ENCODE assay signal across 17 cellular contexts in the genomic region with DNA sequence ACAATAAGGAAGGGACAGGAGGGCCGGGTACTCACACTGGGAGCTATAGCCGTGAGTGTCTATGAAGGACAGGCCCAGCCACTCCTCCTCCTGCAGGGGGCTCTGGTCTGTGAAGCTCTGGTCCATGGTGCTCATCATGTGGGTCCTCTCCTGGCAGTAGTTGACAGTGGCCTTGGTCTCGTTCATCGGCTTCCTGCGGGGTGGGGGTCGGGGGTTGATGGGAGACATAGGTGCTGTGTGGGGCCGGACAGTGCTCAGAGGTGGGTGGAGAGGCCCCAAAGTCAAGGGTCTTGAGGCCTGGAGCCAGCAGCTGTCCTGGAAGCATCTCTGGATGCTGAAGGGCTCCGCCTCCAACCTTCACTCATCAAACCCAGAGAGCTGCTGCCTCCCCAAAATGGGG.
DNase-seq lines count a peak whose midpoint lies in the region; ATAC-seq, FAIRE-seq and TF ChIP-seq lines count a peak whose summit lies in the region.
"Had no signal": no experiment of that assay in that cellular context is flagged by ENCODE, and none has a peak within 500 bp of the region (broad histone marks: within the 10 kb centered on the region; RNA-seq: fewer than 3 reads in every experiment).

No MANE protein-coding gene starts in this region.

- no TSS peak for BruUV-seq in HepG2 (replicated peaks; lab: Mats Ljungman, UMichigan)

- no peak overlapping the region for H3K27ac ChIP-seq in HepG2 (ENCODE audit: extremely low read length, insufficient read depth, low read length)
- no peak overlapping the region for H3K27ac ChIP-seq in right lobe of liver
- H3K27ac ChIP-seq in coronary artery = no peak overlapping the region
- no peak overlapping the region for H3K27ac ChIP-seq in spleen

- H3K4me1 ChIP-seq in HepG2 (ENCODE audit: insufficient read depth, low read length) (no peaks in the 10 kb centered on the region), right lobe of liver (no peaks in the 10 kb centered on the region), spleen (no peaks in the 10 kb centered on the region)

- TF ChIP-seq CTCF in HepG2 (CRISPR knock-in tag; IDR thresholded peaks at IDR 0.05) (no peak), right lobe of liver (IDR thresholded peaks at IDR 0.05) (no peak), coronary artery (IDR thresholded peaks at IDR 0.05) (no peak), spleen (IDR thresholded peaks at IDR 0.05 in 8 of 11, conservative IDR thresholded peaks at IDR 0.05 in 3 of 11) (no peak), GM10248 (IDR thresholded peaks at IDR 0.05; ENCODE audit: control extremely low read depth, extremely low read depth, low read depth, missing control alignments) (no peak)

- 10% methylated on average over 2 of the region's 8 CpGs for WGBS in HepG2 (ENCODE audit: low lambda C conversion rate)
- WGBS in right lobe of liver (ENCODE audit: insufficient coverage, low coverage, low lambda C conversion rate, missing lambda C conversion rate) = no CpG with 5 or more reads among the region's 8 CpGs
- 86 to 92% (median 86%) methylated on average over 6 to 8 of the region's 8 CpGs for WGBS in spleen, 5 donors

- CTCF ChIA-PET in HepG2 (lab: Yijun Ruan, JAX; ENCODE audit: low intra/inter-chr PET ratio, low total read pairs) (no interaction called here), GM10248 (lab: Yijun Ruan, JAX) (interaction anchor here (0.7 kb wide), 1 partner anchor 32 kb away, joined by 3 read pairs; no protein-coding TSS in a partner anchor)

- H3K36me3 ChIP-seq in HepG2 (replicated peaks in 1 of 2; ENCODE audit: control insufficient read depth in 1 of 2, insufficient read depth in 2 of 2, low read length in 2 of 2) = no peaks in the 10 kb centered on the region
- H3K36me3 ChIP-seq in right lobe of liver = no peaks in the 10 kb centered on the region
- no peaks in the 10 kb centered on the region for H3K36me3 ChIP-seq in spleen

- H3K79me2 ChIP-seq in HepG2 (ENCODE audit: insufficient read depth, low read length) = no peaks in the 10 kb centered on the region

- peaks cover 0 to 2% of the 10 kb centered on the region in 2 experiments; a peak in 3 of 5 replicates for H3K27me3 ChIP-seq in HepG2 (ENCODE audit: control insufficient read depth in 1 of 2, insufficient read depth in 2 of 2, low read length in 2 of 2)
- H3K27me3 ChIP-seq in right lobe of liver = no peaks in the 10 kb centered on the region
- H3K27me3 ChIP-seq in spleen (replicated peaks in 1 of 7) = peaks cover 0 to 36% (median 0%) of the 10 kb centered on the region in 7 donors

- no peak overlapping the region for H3K4me2 ChIP-seq in HepG2 (ENCODE audit: low read depth, low read length)

- TF ChIP-seq EP300 in HepG2 (IDR thresholded peaks at IDR 0.05; ENCODE audit: low read depth in 2 of 2, low read length in 2 of 2) (no peak), HepG2 (CRISPR knock-in tag; IDR thresholded peaks at IDR 0.05; ENCODE audit: borderline replicate concordance) (no peak)

- H3K4me3 ChIP-seq in HepG2 (replicated peaks in 1 of 3; ENCODE audit: insufficient read depth in 1 of 3, low read depth in 2 of 3, low read length in 3 of 3) = no peak overlapping the region
- H3K4me3 ChIP-seq in right lobe of liver = no peak overlapping the region
- H3K4me3 ChIP-seq in coronary artery = no peak overlapping the region
- H3K4me3 ChIP-seq in spleen = no peak overlapping the region
- H3K4me3 ChIP-seq: GM12878 had no signal

- DNase-seq in HepG2 (ENCODE audit: low spot score) (no peak), right lobe of liver (no peak), coronary artery (ENCODE audit: low spot score) (peak; percentile 40), left lobe of liver (ENCODE audit: low spot score) (peak; percentile 31), spleen (peak; percentile 52), GM10248 (ENCODE audit: extremely low spot score) (no peak), NOMO-1 treated with DMSO at 0.1 percent for 48 hours (lab: John Stamatoyannopoulos, UW; ENCODE audit: unreplicated experiment) (no peak)
- DNase-seq: C1 segment of cervical spinal cord; Calu3; CD4-positive, alpha-beta T cell; DMS 273 treated with DMSO at 0.1 percent for 48 hours had no signal

- no peaks in the 10 kb centered on the region for H4K20me1 ChIP-seq in HepG2 (ENCODE audit: insufficient read depth, low read length)

- no peak overlapping the region for H3K9ac ChIP-seq in HepG2 (ENCODE audit: insufficient read depth, low read depth, low read length)

- TF ChIP-seq RAD21 in HepG2 (CRISPR knock-in tag; IDR thresholded peaks at IDR 0.05) = no peak

- H3K9me3 ChIP-seq in HepG2 (ENCODE audit: low read length) (no peaks in the 10 kb centered on the region), right lobe of liver (no peaks in the 10 kb centered on the region), spleen (peaks cover 0 to 28% (median 21%) of the 10 kb centered on the region in 8 donors)

- no peak for FAIRE-seq in HepG2 (lab: Jason Lieb, UNC)
- FAIRE-seq: A204.1, GM12878, GM19239, HTR-8/SVneo had no signal

- TF ChIP-seq POLR2A in HepG2 (IDR thresholded peaks at IDR 0.05; ENCODE audit: insufficient read depth in 1 of 2, low read depth in 2 of 2, low read length in 2 of 2) = no peak
- TF ChIP-seq POLR2A in right lobe of liver (IDR thresholded peaks at IDR 0.05) = no peak
- TF ChIP-seq POLR2A in spleen (IDR thresholded peaks at IDR 0.05) = no peak

- POLR2A ChIA-PET in HepG2 (lab: Yijun Ruan, JAX) (no interaction called here), GM10248 (lab: Yijun Ruan, JAX) (no interaction called here)

- in situ Hi-C loops in HepG2 (cut with HindIII; ENCODE audit: extremely low pct_ligation_motif_present, low pct_unique_long_range_greater_than_20kb) = no loop called here

- ATAC-seq in HepG2 (peak; percentile 43; the same call in 2 of the 3 replicates), right lobe of liver (no peak), left lobe of liver (no peak), GM18520 (IDR thresholded peaks at IDR 0.05; ENCODE audit: unreplicated experiment) (no peak)
- ATAC-seq: GM12878, HCT116 had no signal

- H2AFZ ChIP-seq in HepG2 (ENCODE audit: low read length) = no peak overlapping the region

- intact Hi-C loops in HepG2 (cut with micrococcal nuclease; ENCODE audit: unreplicated experiment) = no loop called here
- intact Hi-C loops in right lobe of liver (cut with DNase I) = no loop called here
- intact Hi-C loops in spleen (cut with DNase I; ENCODE audit: low total_unique reads) = no loop called here

TF ChIP-seq in HepG2, 621 proteins besides CTCF, POLR2A, EP300 and RAD21:
- no peak for TF ChIP-seq ZFP1 (CRISPR knock-in tag; IDR thresholded peaks at IDR 0.05)
- TF ChIP-seq, protein P1, sequence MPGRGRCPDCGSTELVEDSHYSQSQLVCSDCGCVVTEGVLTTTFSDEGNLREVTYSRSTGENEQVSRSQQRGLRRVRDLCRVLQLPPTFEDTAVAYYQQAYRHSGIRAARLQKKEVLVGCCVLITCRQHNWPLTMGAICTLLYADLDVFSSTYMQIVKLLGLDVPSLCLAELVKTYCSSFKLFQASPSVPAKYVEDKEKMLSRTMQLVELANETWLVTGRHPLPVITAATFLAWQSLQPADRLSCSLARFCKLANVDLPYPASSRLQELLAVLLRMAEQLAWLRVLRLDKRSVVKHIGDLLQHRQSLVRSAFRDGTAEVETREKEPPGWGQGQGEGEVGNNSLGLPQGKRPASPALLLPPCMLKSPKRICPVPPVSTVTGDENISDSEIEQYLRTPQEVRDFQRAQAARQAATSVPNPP (CRISPR knock-in tag; IDR thresholded peaks at IDR 0.05) = no peak
- no peak for TF ChIP-seq NR2C2 (CRISPR knock-in tag; IDR thresholded peaks at IDR 0.05; ENCODE audit: borderline replicate concordance)
- TF ChIP-seq GTF3A (CRISPR knock-in tag; conservative IDR thresholded peaks at IDR 0.05) = no peak
- TF ChIP-seq, protein P2, sequence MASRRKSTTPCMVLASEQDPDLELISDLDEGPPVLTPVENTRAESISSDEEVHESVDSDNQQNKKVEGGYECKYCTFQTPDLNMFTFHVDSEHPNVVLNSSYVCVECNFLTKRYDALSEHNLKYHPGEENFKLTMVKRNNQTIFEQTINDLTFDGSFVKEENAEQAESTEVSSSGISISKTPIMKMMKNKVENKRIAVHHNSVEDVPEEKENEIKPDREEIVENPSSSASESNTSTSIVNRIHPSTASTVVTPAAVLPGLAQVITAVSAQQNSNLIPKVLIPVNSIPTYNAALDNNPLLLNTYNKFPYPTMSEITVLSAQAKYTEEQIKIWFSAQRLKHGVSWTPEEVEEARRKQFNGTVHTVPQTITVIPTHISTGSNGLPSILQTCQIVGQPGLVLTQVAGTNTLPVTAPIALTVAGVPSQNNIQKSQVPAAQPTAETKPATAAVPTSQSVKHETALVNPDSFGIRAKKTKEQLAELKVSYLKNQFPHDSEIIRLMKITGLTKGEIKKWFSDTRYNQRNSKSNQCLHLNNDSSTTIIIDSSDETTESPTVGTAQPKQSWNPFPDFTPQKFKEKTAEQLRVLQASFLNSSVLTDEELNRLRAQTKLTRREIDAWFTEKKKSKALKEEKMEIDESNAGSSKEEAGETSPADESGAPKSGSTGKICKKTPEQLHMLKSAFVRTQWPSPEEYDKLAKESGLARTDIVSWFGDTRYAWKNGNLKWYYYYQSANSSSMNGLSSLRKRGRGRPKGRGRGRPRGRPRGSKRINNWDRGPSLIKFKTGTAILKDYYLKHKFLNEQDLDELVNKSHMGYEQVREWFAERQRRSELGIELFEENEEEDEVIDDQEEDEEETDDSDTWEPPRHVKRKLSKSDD (CRISPR knock-in tag; IDR thresholded peaks at IDR 0.05; ENCODE audit: low read depth) = no peak

Comparison
In these comparisons a context has a peak if more than half of its experiments do, and no peak if none do; other contexts are left out.
1. DNase-seq: peak in coronary artery (single experiment), left lobe of liver (single experiment) and spleen (single experiment); none in HepG2 (single experiment), right lobe of liver (0 of 3), GM10248 (single experiment) and NOMO-1 treated with DMSO at 0.1 percent for 48 hours (single experiment).